In genomic region chr9:129139993-129140396, GRCh38 we compare ENCODE assay signal across 8 cellular contexts. TPM values are rescaled to one million over a fixed set of nuclear protein-coding genes. Genes with fewer than 3 reads are reported as not detected.
DNase-seq lines count a peak whose midpoint lies in the region; ATAC-seq, FAIRE-seq and TF ChIP-seq lines count a peak whose summit lies in the region.

No MANE protein-coding gene starts in this region.

- peaks cover 5% of the 10 kb centered on the region for H3K36me3 Mint-ChIP-seq in neural crest cell (ENCODE audit: low read depth)

- H3K4me1 Mint-ChIP-seq in neural crest cell, result peaks cover 65% of the 10 kb centered on the region

- TF ChIP-seq CTCF in D721Med (IDR thresholded peaks at IDR 0.05; ENCODE audit: insufficient read depth, missing control alignments), result no peak
- TF ChIP-seq CTCF in foreskin fibroblast (IDR thresholded peaks at IDR 0.05; ENCODE audit: low read depth, low read length), result no peak
- TF ChIP-seq CTCF in neural crest cell (conservative IDR thresholded peaks at IDR 0.05), result no peak

- no peaks in the 10 kb centered on the region for H3K27me3 ChIP-seq in stomach smooth muscle (ENCODE audit: control insufficient read depth in 1 of 2, insufficient read depth in 2 of 2, low read length in 2 of 2)

- H3K9ac ChIP-seq in stomach smooth muscle (ENCODE audit: low read length in 2 of 2), result peak overlapping the region; percentile 95 to 99

- H3K9me3 Mint-ChIP-seq in neural crest cell, result no peaks in the 10 kb centered on the region

- peaks cover 4% of the 10 kb centered on the region for H3K27me3 Mint-ChIP-seq in neural crest cell (ENCODE audit: low read depth)

- ATAC-seq in GM21717 (IDR thresholded peaks at IDR 0.05; ENCODE audit: unreplicated experiment), result peak; percentile 51

- peak overlapping the region; percentile 99 for H3K27ac Mint-ChIP-seq in neural crest cell (ENCODE audit: unreplicated experiment)

- peaks cover 67% of the 10 kb centered on the region for H3K4me1 ChIP-seq in stomach smooth muscle (ENCODE audit: control insufficient read depth, insufficient read depth, low read length)

- H3K27ac ChIP-seq in stomach smooth muscle (ENCODE audit: low read length), result peak overlapping the region; percentile 100

- FAIRE-seq in D721Med (lab: Jason Lieb, UNC), result no peak

- peak; percentile 76 for DNase-seq in D721Med (ENCODE audit: insufficient read length, low spot score)
- DNase-seq in KG1 (lab: John Stamatoyannopoulos, UW), result peak; percentile 81
- DNase-seq in SHP77 (lab: John Stamatoyannopoulos, UW), result peak; percentile 70 to 88
- DNase-seq in activated gamma-delta T cell (lab: John Stamatoyannopoulos, UW), result peak; percentile 27
- peak; percentile 100 for DNase-seq in foreskin fibroblast
- DNase-seq in neural crest cell (ENCODE audit: low read depth, low spot score), result peak; percentile 57

- H3K4me3 ChIP-seq in foreskin fibroblast (ENCODE audit: low read depth in 1 of 2, low read length in 2 of 2) (peak overlapping the region; percentile 51 to 63), stomach smooth muscle (ENCODE audit: low read length in 2 of 2) (peak overlapping the region; percentile 72 to 79)

- no peaks in the 10 kb centered on the region for H3K9me3 ChIP-seq in stomach smooth muscle (ENCODE audit: control insufficient read depth in 2 of 2, low read length in 2 of 2)

- peak overlapping the region; percentile 73 for H3K4me3 Mint-ChIP-seq in neural crest cell

- H3K36me3 ChIP-seq in stomach smooth muscle (ENCODE audit: control insufficient read depth in 2 of 2, insufficient read depth in 2 of 2, low read length in 2 of 2), result peaks cover 13 to 20% of the 10 kb centered on the region in 2 donors

RNA-seq across cellular contexts. Expression of gene PTPA, which starts 28.8 kb away (rescaled TPM):
- 136 and 144 TPM in 2 replicates for total RNA-seq in neural crest cell

RNA-seq across cellular contexts. Expression of gene CRAT, which starts 29.4 kb away (rescaled TPM):
- total RNA-seq in neural crest cell, result 24.9 and 26.0 TPM in 2 replicates

RNA-seq across cellular contexts. Expression of gene IER5L, which starts 38.1 kb away (rescaled TPM):
- 19.1 and 19.9 TPM in 2 replicates for total RNA-seq in neural crest cell

RNA-seq across cellular contexts. Expression of gene DOLPP1, which starts 59.1 kb away (rescaled TPM):
- total RNA-seq in neural crest cell, result 43.1 and 43.9 TPM in 2 replicates

Comparison
In these comparisons a context has a peak if more than half of its experiments do, and no peak if none do; other contexts are left out.
1. Peak in every context shown above with its lines: DNase-seq, ATAC-seq, H3K4me3 ChIP-seq and H3K27ac ChIP-seq.
2. DNase-seq: peak in every context shown above with its lines; median percentile 100 in foreskin fibroblast; 81 in KG1; 79 in SHP77; 76 in D721Med; 57 in neural crest cell; 27 in activated gamma-delta T cell.